Comparison of ENCODE assay signal across 8 cellular contexts in the genomic region with DNA sequence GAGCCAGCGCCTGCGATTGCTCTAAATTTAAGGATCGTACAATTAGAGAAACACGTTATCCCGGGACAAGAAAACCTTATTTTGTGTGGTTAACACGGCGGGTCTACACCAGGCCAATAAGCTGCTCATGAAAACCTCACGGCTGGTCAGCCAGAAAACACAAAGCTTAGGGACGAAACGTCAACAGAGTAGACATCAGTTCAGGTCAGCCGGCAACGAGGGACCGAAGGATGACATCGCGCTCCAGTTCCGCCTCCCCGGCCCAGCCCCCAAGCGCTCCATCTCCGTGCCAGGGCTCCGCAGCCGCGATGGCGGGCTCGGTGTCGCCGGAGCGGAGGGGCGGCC. TPM values are rescaled to one million over a fixed set of nuclear protein-coding genes. Genes with fewer than 3 reads are reported as not detected.
DNase-seq lines count a peak whose midpoint lies in the region; ATAC-seq and TF ChIP-seq lines count a peak whose summit lies in the region.

No MANE protein-coding gene starts in this region.

- peaks cover 24 to 37% (median 29%) of the 10 kb centered on the region in 3 donors for H3K4me1 ChIP-seq in skeletal muscle tissue (ENCODE audit: control insufficient read depth in 3 of 3, insufficient read depth in 3 of 3, low read length in 3 of 3)

- peak overlapping the region; percentile 87 for H3K4me3 Mint-ChIP-seq in activated naive CD8-positive, alpha-beta T cell treated with anti-CD3 and anti-CD28 coated beads, Interleukin-2, amount 10 ng/mL, durations not matched to agents 7 days and 5 days

- no peaks in the 10 kb centered on the region for H3K27me3 ChIP-seq in skeletal muscle tissue (ENCODE audit: control insufficient read depth in 3 of 3, insufficient read depth in 3 of 3, low read length in 3 of 3)

- H3K4me1 Mint-ChIP-seq in activated naive CD8-positive, alpha-beta T cell treated with anti-CD3 and anti-CD28 coated beads, Interleukin-2, amount 10 ng/mL, durations not matched to agents 7 days and 5 days = peaks cover 26% of the 10 kb centered on the region

- POLR2A ChIA-PET in activated naive CD8-positive, alpha-beta T cell treated with anti-CD3 and anti-CD28 coated beads, Interleukin-2, amount 10 ng/mL, durations not matched to agents 7 days and 5 days (lab: Charles Lee) = interaction anchor here (1.0 to 1.7 kb wide), 3 partner anchors 10 to 357 kb away, joined by 4 to 12 read pairs (median 4); partner anchors contain the start of gene SNRPA1

- no peak for TF ChIP-seq CTCF in GM12865 (IDR thresholded peaks at IDR 0.05; ENCODE audit: insufficient read depth, low read depth, low read length, missing control alignments)

- H3K4me3 ChIP-seq in GM12865 (ENCODE audit: low read depth, low read length) = peak overlapping the region; percentile 74
- H3K4me3 ChIP-seq in skeletal muscle tissue (ENCODE audit: low read length in 3 of 3) = peak overlapping the region; percentile 97 to 98 (median 97)

- peaks cover 7% of the 10 kb centered on the region for H3K36me3 Mint-ChIP-seq in activated naive CD8-positive, alpha-beta T cell treated with anti-CD3 and anti-CD28 coated beads, Interleukin-2, amount 10 ng/mL, durations not matched to agents 7 days and 5 days

- peaks cover 9 to 27% (median 15%) of the 10 kb centered on the region in 3 donors for H3K36me3 ChIP-seq in skeletal muscle tissue (ENCODE audit: control insufficient read depth in 3 of 3, insufficient read depth in 3 of 3, low read length in 3 of 3)

- H3K27ac Mint-ChIP-seq in activated naive CD8-positive, alpha-beta T cell treated with anti-CD3 and anti-CD28 coated beads, Interleukin-2, amount 10 ng/mL, durations not matched to agents 7 days and 5 days = peak overlapping the region; percentile 93

- peak overlapping the region; percentile 96 to 97 (median 96) for H3K9ac ChIP-seq in skeletal muscle tissue (ENCODE audit: low read depth in 1 of 3, low read length in 3 of 3)

- no peaks in the 10 kb centered on the region for H3K9me3 ChIP-seq in skeletal muscle tissue (ENCODE audit: control insufficient read depth in 3 of 3, low read length in 3 of 3)

- ATAC-seq in GM21723 (IDR thresholded peaks at IDR 0.05; ENCODE audit: unreplicated experiment) = peak; percentile 53
- peak; percentile 56 for ATAC-seq in activated naive CD8-positive, alpha-beta T cell treated with anti-CD3 and anti-CD28 coated beads, Interleukin-2, amount 10 ng/mL, durations not matched to agents 7 days and 5 days (ENCODE audit: low read depth)

- H3K9me3 Mint-ChIP-seq in activated naive CD8-positive, alpha-beta T cell treated with anti-CD3 and anti-CD28 coated beads, Interleukin-2, amount 10 ng/mL, durations not matched to agents 7 days and 5 days = no peaks in the 10 kb centered on the region

- H3K27me3 Mint-ChIP-seq in activated naive CD8-positive, alpha-beta T cell treated with anti-CD3 and anti-CD28 coated beads, Interleukin-2, amount 10 ng/mL, durations not matched to agents 7 days and 5 days = no peaks in the 10 kb centered on the region

- peak overlapping the region; percentile 96 for H3K27ac ChIP-seq in skeletal muscle tissue (ENCODE audit: low read depth, low read length)

- DNase-seq in GM12865 (ENCODE audit: low read depth) = no peak
- DNase-seq in Kasumi-1 (lab: John Stamatoyannopoulos, UW) = peak; percentile 37 to 38
- no peak for DNase-seq in activated naive CD8-positive, alpha-beta T cell treated with anti-CD3 and anti-CD28 coated beads, Interleukin-2, amount 10 ng/mL, durations not matched to agents 7 days and 5 days
- DNase-seq in hippocampal formation (lab: John Stamatoyannopoulos, UW) = peak; percentile 53 to 55
- DNase-seq in NCI-H2081 treated with DMSO at 0.1 percent for 48 hours (lab: John Stamatoyannopoulos, UW) = no peak
- DNase-seq in H4 (ENCODE audit: low spot score) = no peak

RNA-seq across cellular contexts. Expression of gene TM2D3, which starts 0.5 kb away (rescaled TPM):
- 10 to 100 TPM; 42.7 to 45.8 TPM for total RNA-seq in activated naive CD8-positive, alpha-beta T cell treated with anti-CD3 and anti-CD28 coated beads, Interleukin-2, amount 10 ng/mL, durations not matched to agents 7 days and 5 days
- total RNA-seq in skeletal muscle tissue = 49.6 TPM
- 47.9 and 50.3 TPM in 2 replicates for total RNA-seq in H4 (2014; rRNA removed; shearing (Covaris generic))

Comparison
In these comparisons a context has a peak if more than half of its experiments do, and no peak if none do; other contexts are left out.
1. DNase-seq: peak in Kasumi-1 (2 of 2) and hippocampal formation (2 of 2); none in GM12865 (single experiment), activated naive CD8-positive, alpha-beta T cell treated with anti-CD3 and anti-CD28 coated beads, Interleukin-2, amount 10 ng/mL, durations not matched to agents 7 days and 5 days (single experiment), NCI-H2081 treated with DMSO at 0.1 percent for 48 hours (single experiment) and H4 (single experiment).